In the genomic region with DNA sequence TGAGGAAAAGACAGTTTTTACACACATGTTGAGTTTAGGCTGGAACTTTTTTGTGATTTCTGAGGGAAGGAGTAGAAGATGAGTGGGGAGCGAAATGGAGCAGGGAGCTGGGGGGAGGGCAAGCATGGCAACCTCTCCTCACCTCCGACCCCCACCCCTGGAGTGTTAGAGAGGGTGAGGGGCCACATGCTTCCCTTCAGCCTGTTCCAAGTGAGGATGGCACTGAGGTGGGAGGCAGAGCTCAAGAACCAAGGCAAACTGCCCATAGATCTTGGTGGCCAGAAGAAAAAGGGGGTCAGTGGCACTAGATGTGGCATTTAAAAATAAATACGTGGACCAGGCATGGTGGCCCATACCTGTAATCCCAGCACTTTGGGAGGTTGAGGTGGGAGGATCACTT, we compare ENCODE assay signal across 12 cellular contexts. TPM values are rescaled to one million over a fixed set of nuclear protein-coding genes. Genes with fewer than 3 reads are reported as not detected.
DNase-seq lines count a peak whose midpoint lies in the region; ATAC-seq and TF ChIP-seq lines count a peak whose summit lies in the region.
"Had no signal": no experiment of that assay in that cellular context is flagged by ENCODE, and none has a peak within 500 bp of the region (broad histone marks: within the 10 kb centered on the region; RNA-seq: fewer than 3 reads in every experiment).

No MANE protein-coding gene starts in this region.

- H3K36me3 Mint-ChIP-seq in activated naive CD8-positive, alpha-beta T cell treated with anti-CD3 and anti-CD28 coated beads, Interleukin-2, amount 50 U/mL, for 24 hours (ENCODE audit: low read depth): no peaks in the 10 kb centered on the region

- no peaks in the 10 kb centered on the region for H3K9me3 ChIP-seq in BLaER1
- H3K9me3 ChIP-seq in HUES48 (ENCODE audit: control insufficient read depth, insufficient read depth, low read length): no peaks in the 10 kb centered on the region
- no peaks in the 10 kb centered on the region for H3K9me3 ChIP-seq in lower lobe of right lung

- H4K20me1 ChIP-seq in BLaER1: no peaks in the 10 kb centered on the region

- H3K4me3 ChIP-seq in BLaER1 (peak overlapping the region; percentile 71), HUES48 (ENCODE audit: low read depth, low read length) (peak overlapping the region; percentile 80), lower lobe of right lung (peak overlapping the region; percentile 78)

- ATAC-seq in activated naive CD8-positive, alpha-beta T cell treated with anti-CD3 and anti-CD28 coated beads, Interleukin-2, amount 50 U/mL, for 24 hours: no peak
- no peak for ATAC-seq in lower lobe of right lung
- no peak for ATAC-seq in HG02763 (IDR thresholded peaks at IDR 0.05; ENCODE audit: unreplicated experiment)
- no peak for ATAC-seq in HG02885 (IDR thresholded peaks at IDR 0.05; ENCODE audit: poor library complexity, unreplicated experiment)

- TF ChIP-seq CTCF in lower lobe of right lung (IDR thresholded peaks at IDR 0.05): no peak

- H3K4me1 ChIP-seq in BLaER1 (peaks cover 22% of the 10 kb centered on the region), HUES48 (ENCODE audit: control insufficient read depth, insufficient read depth, low read length) (no peaks in the 10 kb centered on the region; the same call in 1 of the 2 replicates), lower lobe of right lung (peaks cover 6% of the 10 kb centered on the region)

- H3K4me2 ChIP-seq in BLaER1: peak overlapping the region; percentile 95

- H3K36me3 ChIP-seq in BLaER1: no peaks in the 10 kb centered on the region
- no peaks in the 10 kb centered on the region for H3K36me3 ChIP-seq in HUES48 (ENCODE audit: control insufficient read depth, insufficient read depth, low read length)
- H3K36me3 ChIP-seq in lower lobe of right lung: no peaks in the 10 kb centered on the region
- H3K36me3 ChIP-seq: WERI-Rb-1 had no signal

- H3K27ac ChIP-seq in BLaER1 (no peak overlapping the region), HUES48 (ENCODE audit: low read depth, low read length) (no peak overlapping the region), lower lobe of right lung (no peak overlapping the region)

- H3K9ac ChIP-seq in BLaER1 (0 out of 2 replicates have a peak overlapping the region, but pooled peaks have one; percentile 41), HUES48 (ENCODE audit: low read depth, low read length) (no peak overlapping the region)

- no peaks in the 10 kb centered on the region for H3K9me3 Mint-ChIP-seq in activated naive CD8-positive, alpha-beta T cell treated with anti-CD3 and anti-CD28 coated beads, Interleukin-2, amount 50 U/mL, for 24 hours

- peaks cover 27% of the 10 kb centered on the region for H3K27me3 Mint-ChIP-seq in activated naive CD8-positive, alpha-beta T cell treated with anti-CD3 and anti-CD28 coated beads, Interleukin-2, amount 50 U/mL, for 24 hours

- H3K4me1 Mint-ChIP-seq in activated naive CD8-positive, alpha-beta T cell treated with anti-CD3 and anti-CD28 coated beads, Interleukin-2, amount 50 U/mL, for 24 hours: peaks cover 29% of the 10 kb centered on the region

- H3K27ac Mint-ChIP-seq in activated naive CD8-positive, alpha-beta T cell treated with anti-CD3 and anti-CD28 coated beads, Interleukin-2, amount 50 U/mL, for 24 hours: peak overlapping the region; percentile 78

- intact Hi-C loops in lower lobe of right lung (cut with DNase I): no loop called here

- no peak for DNase-seq in activated naive CD8-positive, alpha-beta T cell treated with anti-CD3 and anti-CD28 coated beads, Interleukin-2, amount 50 U/mL, for 24 hours
- DNase-seq in lower lobe of right lung (no peak), NCI-H2081 (lab: John Stamatoyannopoulos, UW) (no peak), HCEC 1CT (no peak)
- DNase-seq: activated naive CD4-positive, alpha-beta T cell treated with Interleukin-2 at 50 U/mL for 16 hours; IMR-90; WERI-Rb-1 had no signal

- H3K27me3 ChIP-seq in BLaER1 (peaks cover 94% of the 10 kb centered on the region), HUES48 (ENCODE audit: control insufficient read depth, insufficient read depth, low read length) (peaks cover 36% of the 10 kb centered on the region), lower lobe of right lung (ENCODE audit: low read depth) (peaks cover 37% of the 10 kb centered on the region)

- H3K4me3 Mint-ChIP-seq in activated naive CD8-positive, alpha-beta T cell treated with anti-CD3 and anti-CD28 coated beads, Interleukin-2, amount 50 U/mL, for 24 hours: peak overlapping the region; percentile 79

RNA-seq across cellular contexts. Expression of a gene that starts 4.8 kb away (rescaled TPM):
- 0.09 TPM for total RNA-seq in lower lobe of right lung
- total RNA-seq: IMR-90 had no signal

RNA-seq across cellular contexts. Expression of a gene that starts 18.8 kb away (rescaled TPM):
- 24.0 TPM for total RNA-seq in lower lobe of right lung

RNA-seq across cellular contexts. Expression of a gene that starts 50.0 kb away (rescaled TPM):
- total RNA-seq in lower lobe of right lung: not detected
- total RNA-seq: IMR-90, right cardiac atrium had no signal
